Comparison of ENCODE assay signal across 11 cellular contexts in the genomic region with DNA sequence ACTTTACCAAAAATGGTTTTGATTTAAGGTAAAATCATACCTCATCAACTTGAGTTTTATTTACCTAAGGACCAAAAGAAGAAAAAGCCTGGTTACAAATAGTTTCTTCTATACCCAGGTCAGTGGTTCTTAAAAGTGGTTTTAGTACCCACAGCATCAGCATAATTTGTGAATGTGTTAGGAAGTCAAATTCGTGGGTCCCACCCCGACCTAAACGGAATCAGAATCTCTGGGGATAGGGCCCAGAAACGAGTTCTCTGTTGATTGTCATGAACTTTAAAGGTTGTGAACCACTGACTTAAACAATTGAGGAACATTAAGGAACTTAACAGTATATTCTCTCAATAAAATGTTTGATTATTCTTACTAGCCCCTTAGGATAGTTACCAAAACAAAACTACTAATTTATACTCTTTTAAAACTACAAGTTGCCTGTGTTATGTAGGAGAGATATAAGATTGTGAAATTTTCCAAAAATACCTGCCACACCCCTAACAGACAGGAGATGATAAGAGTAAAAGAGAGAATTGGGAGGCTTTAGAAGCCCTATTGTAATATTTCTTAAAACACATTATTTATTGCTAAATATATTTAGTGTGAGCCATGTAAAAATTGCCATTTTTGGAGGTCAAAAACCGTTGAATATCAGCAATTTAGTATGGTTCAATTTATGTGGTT. TPM values are rescaled to one million over a fixed set of nuclear protein-coding genes. Genes with fewer than 3 reads are reported as not detected.
A peak's percentile ranks its signal among the peaks of the same experiment; 100 is the strongest.
DNase-seq lines count a peak whose midpoint lies in the region; ATAC-seq and TF ChIP-seq lines count a peak whose summit lies in the region.
"Had no signal": no experiment of that assay in that cellular context is flagged by ENCODE, and none has a peak within 500 bp of the region (broad histone marks: within the 10 kb centered on the region; RNA-seq: fewer than 3 reads in every experiment).

No MANE protein-coding gene starts in this region.

- H3K27me3 ChIP-seq in GM23248 (replicated peaks; ENCODE audit: insufficient read depth) (no peaks in the 10 kb centered on the region), adipocyte (replicated peaks; ENCODE audit: control insufficient read depth, insufficient read depth, low read length) (no peaks in the 10 kb centered on the region), right cardiac atrium (ENCODE audit: control insufficient read depth, insufficient read depth) (no peaks in the 10 kb centered on the region), sigmoid colon (no peaks in the 10 kb centered on the region)

- in situ Hi-C loops in GM23248 (cut with MboI) (no loop called here), ACHN (cut with HindIII; ENCODE audit: low pct_ligation_motif_present, low pct_unique_long_range_greater_than_20kb, low sequenced_read_pairs) (no loop called here)

- H2AFZ ChIP-seq in GM23248: peak overlapping the region; percentile 94

- peaks cover 4% of the 10 kb centered on the region for H3K9me3 Mint-ChIP-seq in T-helper 2 cell treated with Interferon-gamma antibody and Interleukin-4, amounts not matched to agents 5 μg/mL and 100 μg/mL, for 36 hours
- H3K9me3 Mint-ChIP-seq: activated naive CD8-positive, alpha-beta T cell treated with anti-CD3 and anti-CD28 coated beads, Interleukin-2, amount 10 ng/mL, durations not matched to agents 7 days and 5 days had no signal

- no peaks in the 10 kb centered on the region for H3K9me3 ChIP-seq in GM23248 (ENCODE audit: low read depth)
- H3K9me3 ChIP-seq in adipocyte (ENCODE audit: control insufficient read depth, low read length): no peaks in the 10 kb centered on the region
- no peaks in the 10 kb centered on the region for H3K9me3 ChIP-seq in right cardiac atrium (ENCODE audit: control insufficient read depth, low read length)
- no peaks in the 10 kb centered on the region for H3K9me3 ChIP-seq in sigmoid colon

- H3K4me2 ChIP-seq in GM23248 (ENCODE audit: unreplicated experiment): peak overlapping the region; percentile 98

- WGBS in GM23248 (ENCODE audit: low coverage in 1 of 2, low lambda C conversion rate in 2 of 2, missing lambda C conversion rate in 2 of 2), 2 experiments: 59 to 65% methylated on average over 5 of the region's 5 CpGs
- 57% methylated on average over 5 of the region's 5 CpGs for WGBS in right cardiac atrium
- 24 to 61% methylated on average over 5 of the region's 5 CpGs for WGBS in sigmoid colon, 2 donors

- no peaks in the 10 kb centered on the region for H4K20me1 ChIP-seq in GM23248 (ENCODE audit: insufficient read depth)

- no peak for TF ChIP-seq POLR2A in sigmoid colon (IDR thresholded peaks at IDR 0.05)

- no peak overlapping the region for H3K4me3 Mint-ChIP-seq in T-helper 2 cell treated with Interferon-gamma antibody and Interleukin-4, amounts not matched to agents 5 μg/mL and 100 μg/mL, for 36 hours
- H3K4me3 Mint-ChIP-seq: activated naive CD8-positive, alpha-beta T cell treated with anti-CD3 and anti-CD28 coated beads, Interleukin-2, amount 10 ng/mL, durations not matched to agents 7 days and 5 days; immature natural killer cell had no signal

- H3K27ac ChIP-seq in GM23248 (no peak overlapping the region), right cardiac atrium (ENCODE audit: low read length) (no peak overlapping the region), sigmoid colon (peak overlapping the region; percentile 89 to 92 (median 90))
- H3K27ac ChIP-seq: HL-60 had no signal

- no peak for TF ChIP-seq CTCF in sigmoid colon (IDR thresholded peaks at IDR 0.05)

- no peaks in the 10 kb centered on the region for H3K36me3 Mint-ChIP-seq in T-helper 2 cell treated with Interferon-gamma antibody and Interleukin-4, amounts not matched to agents 5 μg/mL and 100 μg/mL, for 36 hours (ENCODE audit: low read depth)
- H3K36me3 Mint-ChIP-seq: activated naive CD8-positive, alpha-beta T cell treated with anti-CD3 and anti-CD28 coated beads, Interleukin-2, amount 10 ng/mL, durations not matched to agents 7 days and 5 days had no signal

- no peak for TF ChIP-seq EP300 in sigmoid colon (IDR thresholded peaks at IDR 0.05)

- H3K79me2 ChIP-seq in GM23248 (ENCODE audit: insufficient read depth): no peaks in the 10 kb centered on the region

- peak overlapping the region; percentile 85 for H3K9ac ChIP-seq in GM23248
- H3K9ac ChIP-seq in adipocyte (ENCODE audit: low read length): peak overlapping the region; percentile 86

- DNase-seq in GM23248: no peak
- no peak for DNase-seq in adipocyte (ENCODE audit: low read depth)
- no peak for DNase-seq in right cardiac atrium
- DNase-seq in sigmoid colon: no peak
- DNase-seq in ACHN: no peak
- DNase-seq in T-helper 2 cell treated with Interferon-gamma antibody and Interleukin-4, amounts not matched to agents 5 μg/mL and 100 μg/mL, for 36 hours (ENCODE audit: low spot score): no peak
- DNase-seq: activated naive CD8-positive, alpha-beta T cell treated with anti-CD3 and anti-CD28 coated beads, Interleukin-2, amount 10 ng/mL, durations not matched to agents 7 days and 5 days; immature natural killer cell had no signal

- no peaks in the 10 kb centered on the region for H3K36me3 ChIP-seq in GM23248 (ENCODE audit: low read depth)
- H3K36me3 ChIP-seq in adipocyte (ENCODE audit: control insufficient read depth, insufficient read depth, low read length, severe bottlenecking): no peaks in the 10 kb centered on the region
- H3K36me3 ChIP-seq in sigmoid colon: no peaks in the 10 kb centered on the region

- H3K27me3 Mint-ChIP-seq in T-helper 2 cell treated with Interferon-gamma antibody and Interleukin-4, amounts not matched to agents 5 μg/mL and 100 μg/mL, for 36 hours (ENCODE audit: low read depth): peaks cover 16% of the 10 kb centered on the region

- no peak overlapping the region for H3K27ac Mint-ChIP-seq in T-helper 2 cell treated with Interferon-gamma antibody and Interleukin-4, amounts not matched to agents 5 μg/mL and 100 μg/mL, for 36 hours
- H3K27ac Mint-ChIP-seq: activated naive CD8-positive, alpha-beta T cell treated with anti-CD3 and anti-CD28 coated beads, Interleukin-2, amount 10 ng/mL, durations not matched to agents 7 days and 5 days; immature natural killer cell had no signal

- no peaks in the 10 kb centered on the region for H3K4me1 Mint-ChIP-seq in T-helper 2 cell treated with Interferon-gamma antibody and Interleukin-4, amounts not matched to agents 5 μg/mL and 100 μg/mL, for 36 hours (ENCODE audit: low read depth)
- H3K4me1 Mint-ChIP-seq: activated naive CD8-positive, alpha-beta T cell treated with anti-CD3 and anti-CD28 coated beads, Interleukin-2, amount 10 ng/mL, durations not matched to agents 7 days and 5 days; immature natural killer cell had no signal

- no peak for ATAC-seq in right cardiac atrium
- no peak for ATAC-seq in HG03469 (IDR thresholded peaks at IDR 0.05; ENCODE audit: unreplicated experiment)
- ATAC-seq in HG03175 (IDR thresholded peaks at IDR 0.05; ENCODE audit: unreplicated experiment): no peak

- no peaks in the 10 kb centered on the region for H3K9me2 ChIP-seq in GM23248 (ENCODE audit: insufficient read depth)

- H3K4me1 ChIP-seq in GM23248 (ENCODE audit: insufficient read depth) (peaks cover 8% of the 10 kb centered on the region; the same call in 1 of the 2 replicates), adipocyte (ENCODE audit: control insufficient read depth, insufficient read depth, low read length) (peaks cover 8% of the 10 kb centered on the region), right cardiac atrium (ENCODE audit: control insufficient read depth, insufficient read depth, low read length) (peaks cover 2% of the 10 kb centered on the region), sigmoid colon (peaks cover 0 to 20% (median 9%) of the 10 kb centered on the region in 4 donors)

- peak overlapping the region; percentile 85 for H3K4me3 ChIP-seq in GM23248
- H3K4me3 ChIP-seq in adipocyte (ENCODE audit: low read length): peak overlapping the region; percentile 95
- H3K4me3 ChIP-seq in right cardiac atrium (ENCODE audit: low read length): peak overlapping the region; percentile 76
- H3K4me3 ChIP-seq in sigmoid colon: peak overlapping the region; percentile 56 to 82 (median 66)

- H3F3A ChIP-seq in GM23248 (ENCODE audit: insufficient read depth): no peaks in the 10 kb centered on the region

- intact Hi-C loops in right cardiac atrium (cut with DNase I): no loop called here
- intact Hi-C loops in sigmoid colon (cut with DNase I): loop anchor here (2.0 kb wide), 1 partner anchor 24 kb away; a partner anchor contains a TSS

RNA-seq across cellular contexts. Expression of a gene that starts 0.7 kb away (rescaled TPM):
- not detected in 2 replicates for total RNA-seq in GM23248 (2014; rRNA removed; shearing (Covaris generic))
- 0.26 and 0.79 TPM in 2 replicates for polyA plus RNA-seq in GM23248 (2016; fragmentation: Nextera tagmentation; extraction: Ambion mirVana)
- 1 to 10 TPM; 1.0 to 1.9 (median 1.5) TPM for total RNA-seq in right cardiac atrium
- polyA plus RNA-seq in right cardiac atrium: 0.84 TPM
- 1 to 10 TPM in 3 of 4 donors, under 1 TPM in 1; 0.55 to 1.5 (median 1.1) TPM for total RNA-seq in sigmoid colon
- under 1 TPM in 1 of 3 donors, not detected in 2; 0.13 TPM for polyA plus RNA-seq in sigmoid colon
- total RNA-seq: activated naive CD8-positive, alpha-beta T cell treated with anti-CD3 and anti-CD28 coated beads, Interleukin-2, amount 10 ng/mL, durations not matched to agents 7 days and 5 days had no signal
- polyA plus RNA-seq: immature natural killer cell had no signal

RNA-seq across cellular contexts. Expression of a gene that starts 24.7 kb away (rescaled TPM):
- total RNA-seq in GM23248 (2014; rRNA removed; shearing (Covaris generic)): 5.8 and 5.9 TPM in 2 replicates
- polyA plus RNA-seq in GM23248 (2016; fragmentation: Nextera tagmentation; extraction: Ambion mirVana) (4.8 and 5.7 TPM in 2 replicates), right cardiac atrium (3.9 TPM), sigmoid colon (1 to 10 TPM; 1.2 to 2.0 (median 1.4) TPM)
- total RNA-seq in right cardiac atrium (10 to 100 TPM; 10.6 to 13.2 (median 11.6) TPM), sigmoid colon (10 to 100 TPM; 11.7 to 21.6 (median 14.6) TPM)
- total RNA-seq: activated naive CD8-positive, alpha-beta T cell treated with anti-CD3 and anti-CD28 coated beads, Interleukin-2, amount 10 ng/mL, durations not matched to agents 7 days and 5 days had no signal
- polyA plus RNA-seq: immature natural killer cell had no signal

Comparison
In these comparisons a context has a peak if more than half of its experiments do, and no peak if none do; other contexts are left out.
1. H3K27ac ChIP-seq: peak in sigmoid colon (4 of 4); none in GM23248 (single experiment) and right cardiac atrium (single experiment).
2. Peak in every context shown above with its lines, with median percentiles within 50 percentile points of each other: H3K4me3 ChIP-seq.